ENCODE assay signal across 1 cellular context in the genomic region with DNA sequence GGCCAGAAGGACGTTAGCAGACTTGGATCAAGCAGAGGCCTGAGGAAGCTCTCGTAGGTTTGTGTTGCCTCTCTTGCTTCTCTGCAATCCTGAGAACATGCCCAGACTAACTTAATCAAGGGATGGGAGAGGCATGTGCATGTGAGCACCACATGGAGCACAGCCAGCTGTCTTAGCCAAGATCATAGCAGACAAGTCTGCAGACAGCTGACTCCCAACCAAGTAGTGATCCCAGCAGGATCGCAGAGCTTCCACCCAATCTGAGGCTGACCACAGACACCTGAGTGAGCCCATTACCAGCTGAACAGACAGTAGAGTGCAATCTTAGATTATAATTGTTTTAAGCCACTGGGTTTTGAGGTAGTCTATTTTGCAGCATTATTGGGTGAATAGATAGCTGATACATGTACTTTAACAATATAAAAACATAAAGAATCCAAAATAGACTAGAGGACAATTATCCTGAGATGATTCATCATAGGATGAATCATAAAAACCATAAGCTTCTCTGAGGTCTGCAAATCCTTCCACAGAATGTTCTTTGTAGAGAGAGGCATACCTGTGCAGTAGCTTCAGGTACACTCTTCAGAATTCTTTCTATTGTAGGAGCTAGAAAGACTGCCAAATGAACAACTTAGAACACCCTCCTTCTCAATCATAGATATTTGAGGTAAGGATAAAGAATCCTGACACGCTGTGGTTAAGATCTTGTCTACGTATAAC.
TF ChIP-seq lines count a peak whose summit lies in the region.

No MANE protein-coding gene starts in this region.

TF ChIP-seq in HepG2, 621 proteins besides CTCF, POLR2A, EP300 and RAD21 (continued from another document):
- TF ChIP-seq, protein P1, sequence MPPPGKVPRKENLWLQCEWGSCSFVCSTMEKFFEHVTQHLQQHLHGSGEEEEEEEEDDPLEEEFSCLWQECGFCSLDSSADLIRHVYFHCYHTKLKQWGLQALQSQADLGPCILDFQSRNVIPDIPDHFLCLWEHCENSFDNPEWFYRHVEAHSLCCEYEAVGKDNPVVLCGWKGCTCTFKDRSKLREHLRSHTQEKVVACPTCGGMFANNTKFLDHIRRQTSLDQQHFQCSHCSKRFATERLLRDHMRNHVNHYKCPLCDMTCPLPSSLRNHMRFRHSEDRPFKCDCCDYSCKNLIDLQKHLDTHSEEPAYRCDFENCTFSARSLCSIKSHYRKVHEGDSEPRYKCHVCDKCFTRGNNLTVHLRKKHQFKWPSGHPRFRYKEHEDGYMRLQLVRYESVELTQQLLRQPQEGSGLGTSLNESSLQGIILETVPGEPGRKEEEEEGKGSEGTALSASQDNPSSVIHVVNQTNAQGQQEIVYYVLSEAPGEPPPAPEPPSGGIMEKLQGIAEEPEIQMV (CRISPR knock-in tag; IDR thresholded peaks at IDR 0.05; ENCODE audit: low read depth): no peak
- TF ChIP-seq ATAD3A (CRISPR knock-in tag; IDR thresholded peaks at IDR 0.05) (no peak), MAFG (CRISPR knock-in tag; IDR thresholded peaks at IDR 0.05) (no peak)
